ENCODE assay signal across 14 cellular contexts in genomic region chr12:6908141-6908540, GRCh38. TPM values are rescaled to one million over a fixed set of nuclear protein-coding genes. Genes with fewer than 3 reads are reported as not detected.
"Had no signal": no experiment of that assay in that cellular context is flagged by ENCODE, and none has a peak within 500 bp of the region (broad histone marks: within the 10 kb centered on the region; RNA-seq: fewer than 3 reads in every experiment).

No MANE protein-coding gene starts in this region.

RNA-seq across cellular contexts. Expression of gene RNU7-1, which starts 35.5 kb away (rescaled TPM):
- total RNA-seq: activated B cell treated with CpG ODN at 0.5 μM for 24 hours; activated CD4-positive, alpha-beta memory T cell treated with anti-CD3 and anti-CD28 coated beads for 36 hours; activated CD4-positive, alpha-beta memory T cell treated with anti-CD3 and anti-CD28 coated beads, Interleukin-2, amount 10 ng/mL, durations not matched to agents 7 days and 5 days; activated CD4-positive, alpha-beta T cell treated with anti-CD3 and anti-CD28 coated beads for 36 hours; activated CD4-positive, alpha-beta T cell treated with anti-CD3 and anti-CD28 coated beads, Interleukin-2, amount 10 ng/mL, durations not matched to agents 24 days and 14 days; activated CD4-positive, alpha-beta T cell treated with anti-CD3 and anti-CD28 coated beads, Interleukin-2, amount 10 ng/mL, durations not matched to agents 7 days and 5 days; activated CD8-positive, alpha-beta memory T cell treated with anti-CD3 and anti-CD28 coated beads for 36 hours; activated CD8-positive, alpha-beta memory T cell treated with anti-CD3 and anti-CD28 coated beads, Interleukin-2, amount 10 ng/mL, durations not matched to agents 7 days and 5 days; activated CD8-positive, alpha-beta T cell treated with anti-CD3 and anti-CD28 coated beads for 36 hours; activated CD8-positive, alpha-beta T cell treated with anti-CD3 and anti-CD28 coated beads, Interleukin-2, amount 10 ng/mL, durations not matched to agents 7 days and 5 days; T-cell; T-helper 1 cell treated with Interleukin-12 subunit alpha and Interleukin-12 subunit beta and Interleukin-4 antibody, amounts not matched to agents 30 ng/mL and 1 ng/mL, for 36 hours; T-helper 2 cell treated with Interferon-gamma antibody and Interleukin-4, amounts not matched to agents 100 ng/mL and 5 ng/mL, for 36 hours; WTC11 had no signal
